1 cellular context compared by ENCODE assay signal in the genomic region with DNA sequence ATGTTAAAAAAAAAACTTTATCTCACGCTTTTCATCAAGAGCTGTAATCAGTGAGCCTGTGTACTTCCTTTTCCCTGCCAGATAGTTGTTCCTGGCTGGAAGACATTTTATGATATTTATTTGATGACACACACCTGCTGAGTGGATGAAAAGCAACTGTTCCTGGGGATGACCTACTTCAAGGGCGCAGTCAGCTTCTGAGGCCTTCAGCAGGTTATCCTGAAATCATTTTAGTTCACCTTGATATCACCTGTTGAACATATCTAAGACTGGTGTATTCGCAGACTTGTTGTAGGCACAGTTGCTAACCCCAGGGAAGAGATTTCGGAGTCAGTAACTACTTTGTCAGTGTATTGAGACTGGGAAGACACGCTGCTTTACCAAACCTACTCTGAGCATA.
TF ChIP-seq lines count a peak whose summit lies in the region.

No MANE protein-coding gene starts in this region.

TF ChIP-seq in H1, 55 proteins besides CTCF, POLR2A, EP300 and RAD21:
- TF ChIP-seq POU5F1 (IDR thresholded peaks at IDR 0.05; ENCODE audit: low read depth, low read length), result no peak
- TF ChIP-seq KDM1A (IDR thresholded peaks at IDR 0.05; ENCODE audit: borderline replicate concordance, low read length), result no peak
- TF ChIP-seq, protein P1, sequence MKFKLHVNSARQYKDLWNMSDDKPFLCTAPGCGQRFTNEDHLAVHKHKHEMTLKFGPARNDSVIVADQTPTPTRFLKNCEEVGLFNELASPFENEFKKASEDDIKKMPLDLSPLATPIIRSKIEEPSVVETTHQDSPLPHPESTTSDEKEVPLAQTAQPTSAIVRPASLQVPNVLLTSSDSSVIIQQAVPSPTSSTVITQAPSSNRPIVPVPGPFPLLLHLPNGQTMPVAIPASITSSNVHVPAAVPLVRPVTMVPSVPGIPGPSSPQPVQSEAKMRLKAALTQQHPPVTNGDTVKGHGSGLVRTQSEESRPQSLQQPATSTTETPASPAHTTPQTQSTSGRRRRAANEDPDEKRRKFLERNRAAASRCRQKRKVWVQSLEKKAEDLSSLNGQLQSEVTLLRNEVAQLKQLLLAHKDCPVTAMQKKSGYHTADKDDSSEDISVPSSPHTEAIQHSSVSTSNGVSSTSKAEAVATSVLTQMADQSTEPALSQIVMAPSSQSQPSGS (IDR thresholded peaks at IDR 0.05; ENCODE audit: low read length), result no peak
- no peak for TF ChIP-seq FOSL1 (IDR thresholded peaks at IDR 0.05; ENCODE audit: insufficient read depth, low read depth, low read length)
- no peak for TF ChIP-seq CHD2 (IDR thresholded peaks at IDR 0.05; ENCODE audit: low read length)
- no peak for TF ChIP-seq YY1 (IDR thresholded peaks at IDR 0.05; ENCODE audit: low read depth, low read length)
- no peak for TF ChIP-seq HDAC2 (IDR thresholded peaks at IDR 0.05; ENCODE audit: borderline replicate concordance in 1 of 2, low read depth in 2 of 2, low read length in 2 of 2)
- no peak for TF ChIP-seq PHF8 (conservative IDR thresholded peaks at IDR 0.05; ENCODE audit: low read depth, low read length)
- TF ChIP-seq RNF2 (IDR thresholded peaks at IDR 0.05; ENCODE audit: borderline replicate concordance, low read depth, low read length, missing control alignments, poor library complexity, severe bottlenecking), result no peak
